ENCODE assay signal across 23 cellular contexts in the genomic region with DNA sequence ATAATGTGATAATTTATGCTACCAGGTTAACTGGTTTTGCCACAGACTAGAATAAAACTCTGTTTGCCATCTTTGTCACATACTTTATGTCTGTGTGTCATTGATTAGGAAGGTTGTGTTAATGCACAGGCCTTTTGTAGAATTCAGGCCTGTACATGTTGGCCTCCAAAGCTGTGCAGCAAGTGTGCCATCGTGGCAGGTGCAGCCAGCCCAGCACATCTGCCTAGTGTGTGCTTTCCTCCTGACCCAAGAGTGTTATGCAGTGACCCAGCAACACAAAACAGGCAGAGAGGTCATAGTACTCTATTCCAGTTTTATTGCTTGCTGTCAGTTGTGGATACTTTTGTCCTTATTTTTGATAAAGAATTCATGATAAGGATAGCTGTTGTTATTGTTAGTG. TPM values are rescaled to one million over a fixed set of nuclear protein-coding genes. Genes with fewer than 3 reads are reported as not detected.
DNase-seq lines count a peak whose midpoint lies in the region; ATAC-seq, FAIRE-seq and TF ChIP-seq lines count a peak whose summit lies in the region.
"Had no signal": no experiment of that assay in that cellular context is flagged by ENCODE, and none has a peak within 500 bp of the region (broad histone marks: within the 10 kb centered on the region; RNA-seq: fewer than 3 reads in every experiment).

No MANE protein-coding gene starts in this region.

- in situ Hi-C loops in HepG2 (cut with HindIII; ENCODE audit: extremely low pct_ligation_motif_present, low pct_unique_long_range_greater_than_20kb) = no loop called here

- no peaks in the 10 kb centered on the region for H3K9me3 ChIP-seq in CD4-positive, alpha-beta memory T cell (ENCODE audit: control insufficient read depth in 1 of 2, low read length in 2 of 2)
- H3K9me3 ChIP-seq in DOHH2 (ENCODE audit: control insufficient read depth, insufficient read depth, low read length) = no peaks in the 10 kb centered on the region
- H3K9me3 ChIP-seq in HepG2 (ENCODE audit: low read length) = no peaks in the 10 kb centered on the region
- H3K9me3 ChIP-seq: ovary, sigmoid colon had no signal

- no peak for TF ChIP-seq POLR2A in HepG2 (IDR thresholded peaks at IDR 0.05; ENCODE audit: insufficient read depth in 1 of 2, low read depth in 2 of 2, low read length in 2 of 2)

- peaks cover 11% of the 10 kb centered on the region for H4K20me1 ChIP-seq in DOHH2 (ENCODE audit: control insufficient read depth, insufficient read depth, low read depth, low read length)
- H4K20me1 ChIP-seq in HepG2 (ENCODE audit: insufficient read depth, low read length) = peaks cover 10% of the 10 kb centered on the region

- CTCF ChIA-PET in CD4-positive, alpha-beta memory T cell (lab: Charles Lee; ENCODE audit: partially characterized antibody) = interaction anchor here (3.3 kb wide), 1 partner anchor 64 kb away, joined by 24 read pairs; no protein-coding TSS in a partner anchor
- CTCF ChIA-PET in HepG2 (lab: Yijun Ruan, JAX; ENCODE audit: low intra/inter-chr PET ratio, low total read pairs) = no interaction called here

- peak overlapping the region in 4 of 7 donors; percentile 32 to 53 (median 44) for H3K27ac Mint-ChIP-seq in CD4-positive, alpha-beta memory T cell
- H3K27ac Mint-ChIP-seq: activated CD4-positive, alpha-beta T cell treated with anti-CD3 and anti-CD28 coated beads for 36 hours; activated CD8-positive, alpha-beta memory T cell treated with anti-CD3 and anti-CD28 coated beads, Interleukin-2, amount 10 ng/mL, durations not matched to agents 7 days and 5 days; activated naive CD8-positive, alpha-beta T cell treated with anti-CD3 and anti-CD28 coated beads, Interleukin-2, amount 10 ng/mL, durations not matched to agents 7 days and 5 days; memory B cell; stimulated activated naive B cell treated with anti-CD40 and anti-IgM and Interleukin-4, amounts not matched to agents 10 μg/mL and 1 μg/mL and 100 μg/mL, for 72 hours had no signal

- H3K4me3 Mint-ChIP-seq in CD4-positive, alpha-beta memory T cell = peak overlapping the region in 2 of 8 donors; percentile 21 to 30
- H3K4me3 Mint-ChIP-seq: activated CD4-positive, alpha-beta T cell treated with anti-CD3 and anti-CD28 coated beads for 36 hours; activated CD8-positive, alpha-beta memory T cell treated with anti-CD3 and anti-CD28 coated beads, Interleukin-2, amount 10 ng/mL, durations not matched to agents 7 days and 5 days; activated naive CD8-positive, alpha-beta T cell treated with anti-CD3 and anti-CD28 coated beads, Interleukin-2, amount 10 ng/mL, durations not matched to agents 7 days and 5 days; memory B cell; stimulated activated naive B cell treated with anti-CD40 and anti-IgM and Interleukin-4, amounts not matched to agents 10 μg/mL and 1 μg/mL and 100 μg/mL, for 72 hours had no signal

- H3K36me3 Mint-ChIP-seq in CD4-positive, alpha-beta memory T cell = peaks cover 6 to 11% of the 10 kb centered on the region in 2 donors

- H3K9me2 ChIP-seq in DOHH2 (replicated peaks; ENCODE audit: control insufficient read depth, low read length) = no peaks in the 10 kb centered on the region

- H3K27ac ChIP-seq in CD4-positive, alpha-beta memory T cell (ENCODE audit: low read depth, low read length) = no peak overlapping the region
- H3K27ac ChIP-seq in DOHH2 (ENCODE audit: low read depth, low read length) = no peak overlapping the region
- H3K27ac ChIP-seq in HepG2 (ENCODE audit: extremely low read length, insufficient read depth, low read length) = no peak overlapping the region
- H3K27ac ChIP-seq: ovary had no signal

- peaks cover 0 to 3% (median 0%) of the 10 kb centered on the region in 8 donors for H3K9me3 Mint-ChIP-seq in CD4-positive, alpha-beta memory T cell
- H3K9me3 Mint-ChIP-seq: activated naive CD8-positive, alpha-beta T cell treated with anti-CD3 and anti-CD28 coated beads, Interleukin-2, amount 10 ng/mL, durations not matched to agents 7 days and 5 days; brain; CD8-positive, alpha-beta memory T cell; memory B cell; naive thymus-derived CD8-positive, alpha-beta T cell; stimulated activated naive B cell treated with anti-CD40 and anti-IgM and Interleukin-4, amounts not matched to agents 10 μg/mL and 1 μg/mL and 100 μg/mL, for 72 hours had no signal

- no peak overlapping the region for H3K4me3 ChIP-seq in CD4-positive, alpha-beta memory T cell (ENCODE audit: low read length in 2 of 2)
- H3K4me3 ChIP-seq in DOHH2 (ENCODE audit: low read length) (no peak overlapping the region), HepG2 (replicated peaks in 1 of 3; ENCODE audit: insufficient read depth in 1 of 3, low read depth in 2 of 3, low read length in 3 of 3) (no peak overlapping the region)
- H3K4me3 ChIP-seq: ovary, sigmoid colon had no signal

- peaks cover 44 to 73% (median 59%) of the 10 kb centered on the region in 4 donors for H3K4me1 Mint-ChIP-seq in CD4-positive, alpha-beta memory T cell

- FAIRE-seq in HepG2 (lab: Jason Lieb, UNC) = no peak
- FAIRE-seq: endometrium, TTC549 had no signal

- intact Hi-C loops in CD4-positive, alpha-beta memory T cell (cut with micrococcal nuclease) = no loop called here
- intact Hi-C loops in HepG2 (cut with micrococcal nuclease; ENCODE audit: unreplicated experiment) = no loop called here

- H3K4me1 ChIP-seq in CD4-positive, alpha-beta memory T cell (ENCODE audit: insufficient read depth, low read length) = peaks cover 45% of the 10 kb centered on the region
- H3K4me1 ChIP-seq in DOHH2 (ENCODE audit: control insufficient read depth, low read length) (peaks cover 28% of the 10 kb centered on the region), HepG2 (ENCODE audit: insufficient read depth, low read length) (peaks cover 37% of the 10 kb centered on the region)

- no peak for TF ChIP-seq CTCF in DOHH2 (IDR thresholded peaks at IDR 0.05; ENCODE audit: low read depth, low read length, poor library complexity, severe bottlenecking)
- no peak for TF ChIP-seq CTCF in HepG2 (CRISPR knock-in tag; IDR thresholded peaks at IDR 0.05)

- no TSS peak for BruUV-seq in HepG2 (replicated peaks; lab: Mats Ljungman, UMichigan)

- POLR2A ChIA-PET in CD4-positive, alpha-beta memory T cell (lab: Charles Lee; ENCODE audit: partially characterized antibody) = interaction anchor here (0.6 kb wide), 1 partner anchor 1205 kb away, joined by 3 read pairs; a partner anchor contains a TSS
- POLR2A ChIA-PET in HepG2 (lab: Yijun Ruan, JAX) = no interaction called here

- ATAC-seq in esophagus mucosa (peak; percentile 68), GM18517 (IDR thresholded peaks at IDR 0.05; ENCODE audit: unreplicated experiment) (no peak), HepG2 (no peak)
- ATAC-seq: activated CD4-positive, alpha-beta T cell treated with anti-CD3 and anti-CD28 coated beads for 36 hours; activated CD8-positive, alpha-beta memory T cell treated with anti-CD3 and anti-CD28 coated beads, Interleukin-2, amount 10 ng/mL, durations not matched to agents 7 days and 5 days; HCT116; naive thymus-derived CD8-positive, alpha-beta T cell; stimulated activated naive B cell treated with anti-CD40 and anti-IgM and Interleukin-4, amounts not matched to agents 10 μg/mL and 1 μg/mL and 100 μg/mL, for 72 hours had no signal

- H2AFZ ChIP-seq in HepG2 (ENCODE audit: low read length) = no peak overlapping the region

- H3K27me3 Mint-ChIP-seq in CD4-positive, alpha-beta memory T cell = no peaks in the 10 kb centered on the region
- H3K27me3 Mint-ChIP-seq: activated CD4-positive, alpha-beta T cell treated with anti-CD3 and anti-CD28 coated beads for 36 hours; activated naive CD8-positive, alpha-beta T cell treated with anti-CD3 and anti-CD28 coated beads, Interleukin-2, amount 10 ng/mL, durations not matched to agents 7 days and 5 days; CD8-positive, alpha-beta memory T cell; memory B cell; naive thymus-derived CD8-positive, alpha-beta T cell; stimulated activated naive B cell treated with anti-CD40 and anti-IgM and Interleukin-4, amounts not matched to agents 10 μg/mL and 1 μg/mL and 100 μg/mL, for 72 hours had no signal

- H3K36me3 ChIP-seq in CD4-positive, alpha-beta memory T cell (ENCODE audit: insufficient read depth, low read length) = no peaks in the 10 kb centered on the region
- H3K36me3 ChIP-seq in DOHH2 (ENCODE audit: control insufficient read depth, low read length) (peaks cover 20% of the 10 kb centered on the region), HepG2 (replicated peaks in 1 of 2; ENCODE audit: control insufficient read depth in 1 of 2, insufficient read depth in 2 of 2, low read length in 2 of 2) (no peaks in the 10 kb centered on the region)
- H3K36me3 ChIP-seq: ovary, sigmoid colon had no signal

- H3K4me2 ChIP-seq in DOHH2 (ENCODE audit: low read length) = 0 out of 2 replicates have a peak overlapping the region, but pooled peaks have one; percentile 8
- no peak overlapping the region for H3K4me2 ChIP-seq in HepG2 (ENCODE audit: low read depth, low read length)

- H3K27me3 ChIP-seq in CD4-positive, alpha-beta memory T cell (ENCODE audit: insufficient read depth, low read length) = no peaks in the 10 kb centered on the region
- H3K27me3 ChIP-seq in DOHH2 (ENCODE audit: control insufficient read depth, low read length) (no peaks in the 10 kb centered on the region), HepG2 (ENCODE audit: control insufficient read depth in 1 of 2, insufficient read depth in 2 of 2, low read length in 2 of 2) (no peaks in the 10 kb centered on the region; a peak in 1 of 5 replicates)
- H3K27me3 ChIP-seq: ovary, sigmoid colon had no signal

- TF ChIP-seq EP300 in HepG2 (IDR thresholded peaks at IDR 0.05; ENCODE audit: low read depth in 2 of 2, low read length in 2 of 2) (no peak), HepG2 (CRISPR knock-in tag; IDR thresholded peaks at IDR 0.05; ENCODE audit: borderline replicate concordance) (no peak)

- TF ChIP-seq RAD21 in HepG2 (CRISPR knock-in tag; IDR thresholded peaks at IDR 0.05) = no peak

- DNase-seq in CD4-positive, alpha-beta memory T cell = no peak
- peak; percentile 39 for DNase-seq in NCI-H748 treated with DMSO at 0.1 percent for 48 hours (lab: John Stamatoyannopoulos, UW)
- DNase-seq in Ammon's horn (ENCODE audit: low spot score) = no peak
- no peak for DNase-seq in NCI-H2107 (lab: John Stamatoyannopoulos, UW)
- no peak for DNase-seq in HepG2 (ENCODE audit: low spot score)
- DNase-seq: activated CD4-positive, alpha-beta T cell treated with anti-CD3 and anti-CD28 coated beads for 36 hours; activated CD8-positive, alpha-beta memory T cell treated with anti-CD3 and anti-CD28 coated beads, Interleukin-2, amount 10 ng/mL, durations not matched to agents 7 days and 5 days; activated naive CD8-positive, alpha-beta T cell treated with anti-CD3 and anti-CD28 coated beads, Interleukin-2, amount 10 ng/mL, durations not matched to agents 7 days and 5 days; CD8-positive, alpha-beta memory T cell; cortex of kidney; hypothalamus; naive thymus-derived CD8-positive, alpha-beta T cell; ovary; sigmoid colon; stimulated activated naive B cell treated with anti-CD40 and anti-IgM and Interleukin-4, amounts not matched to agents 10 μg/mL and 1 μg/mL and 100 μg/mL, for 72 hours had no signal

- no peak overlapping the region for H3K9ac ChIP-seq in HepG2 (ENCODE audit: insufficient read depth, low read depth, low read length)

- peaks cover 9% of the 10 kb centered on the region for H3F3A ChIP-seq in DOHH2 (ENCODE audit: control insufficient read depth, insufficient read depth)

- 87% methylated on average over 1 of the region's 1 CpG for WGBS in HepG2 (ENCODE audit: low lambda C conversion rate)

- H3K79me2 ChIP-seq in DOHH2 (ENCODE audit: control insufficient read depth, low read length) (peaks cover 83% of the 10 kb centered on the region), HepG2 (ENCODE audit: insufficient read depth, low read length) (peaks cover 75% of the 10 kb centered on the region)

RNA-seq across cellular contexts. Expression of a gene that starts 3.7 kb away (rescaled TPM):
- total RNA-seq in CD4-positive, alpha-beta memory T cell = 10 to 100 TPM; 78.0 to 90.1 TPM
- 10 to 100 TPM in 1 of 2 donors, 1 to 10 TPM in 1; 5.7 to 30.8 TPM for polyA plus RNA-seq in CD4-positive, alpha-beta memory T cell
- total RNA-seq in esophagus mucosa = 43.4 TPM
- 33.6 and 40.1 TPM in 2 replicates for total RNA-seq in HepG2 (2016; rRNA removed; fragmentation: Illumina TruSeq; extraction: Trizol)
- 66.8 and 68.7 TPM in 2 replicates for total RNA-seq in HepG2 (2016; cell fraction: cytosol; rRNA removed; fragmentation: Illumina TruSeq; extraction: Trizol; ENCODE audit: low read depth)
- total RNA-seq in HepG2 (2016; cell fraction: insoluble cytoplasmic fraction; rRNA removed; fragmentation: Illumina TruSeq; extraction: Trizol) = 37.5 and 40.8 TPM in 2 replicates
- total RNA-seq in HepG2 (2016; cell fraction: membrane; rRNA removed; fragmentation: Illumina TruSeq; extraction: Trizol) = 38.1 and 58.6 TPM in 2 replicates
- total RNA-seq in HepG2 (2016; cell fraction: nucleus; rRNA removed; fragmentation: Illumina TruSeq; extraction: Trizol) = 50.7 and 54.4 TPM in 2 replicates
- 12.9 and 15.4 TPM in 2 replicates for polyA plus RNA-seq in HepG2 (2011; rRNA removed)
- 6.9 and 9.0 TPM in 2 replicates for polyA plus RNA-seq in HepG2 (2011; cell fraction: cytosol; rRNA removed)
- 35.9 and 37.8 TPM in 2 replicates for polyA plus RNA-seq in HepG2 (2011; cell fraction: nucleus; rRNA removed)
- polyA plus RNA-seq in HepG2 (2012) = 16.6 and 19.8 TPM in 2 replicates
- 1.1 TPM in 2 replicates for polyA plus RNA-seq in HepG2 (2016; cell fraction: cytosol; fragmentation: Illumina TruSeq; extraction: Trizol; ENCODE audit: low read depth)
- polyA plus RNA-seq in HepG2 (2016; cell fraction: insoluble cytoplasmic fraction; fragmentation: Illumina TruSeq; extraction: Trizol; ENCODE audit: low read depth) = 25.1 and 26.7 TPM in 2 replicates
- polyA plus RNA-seq in HepG2 (2016; cell fraction: membrane; fragmentation: Illumina TruSeq; extraction: Trizol; ENCODE audit: low read depth) = 3.2 and 4.4 TPM in 2 replicates
- 51.7 and 52.1 TPM in 2 replicates for polyA plus RNA-seq in HepG2 (2016; cell fraction: nucleus; fragmentation: Illumina TruSeq; extraction: Trizol; ENCODE audit: insufficient read depth, low read depth)
- 16.6 and 30.1 TPM in 2 replicates for polyA minus RNA-seq in HepG2 (2011; rRNA and poly(A)+ RNA removed; ENCODE audit: low replicate concordance)
- 16.9 and 18.6 TPM in 2 replicates for polyA minus RNA-seq in HepG2 (2011; cell fraction: cytosol; rRNA and poly(A)+ RNA removed)
- 94.5 and 105 TPM in 2 replicates for polyA minus RNA-seq in HepG2 (2011; cell fraction: nucleus; rRNA and poly(A)+ RNA removed)
